21 cellular contexts compared by ENCODE assay signal in the genomic region with DNA sequence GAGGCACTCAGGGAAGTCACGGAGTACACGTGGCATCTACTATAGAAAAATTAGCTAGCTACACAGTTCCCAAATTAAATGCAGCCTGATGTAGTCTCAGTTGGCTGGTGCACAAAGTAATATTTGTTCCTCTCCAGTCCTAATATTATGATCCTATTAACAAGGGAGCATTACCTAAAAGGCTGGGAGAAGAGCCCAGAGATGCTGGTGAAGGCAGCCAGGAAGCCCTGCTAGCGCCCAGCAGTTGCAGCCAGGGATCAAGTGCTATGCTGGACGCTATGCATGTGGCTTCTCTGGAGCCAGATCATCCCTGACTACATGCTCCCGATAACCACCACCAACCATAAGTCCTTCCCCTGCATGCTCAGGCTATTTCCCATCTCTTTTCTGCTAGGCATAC.
DNase-seq lines count a peak whose midpoint lies in the region; ATAC-seq and TF ChIP-seq lines count a peak whose summit lies in the region.
"Had no signal": no experiment of that assay in that cellular context is flagged by ENCODE, and none has a peak within 500 bp of the region (broad histone marks: within the 10 kb centered on the region; RNA-seq: fewer than 3 reads in every experiment).

No MANE protein-coding gene starts in this region.

- no peak for TF ChIP-seq CTCF in LNCaP clone FGC (IDR thresholded peaks at IDR 0.05; ENCODE audit: control insufficient read depth, extremely low read depth, insufficient read depth)
- no peak for TF ChIP-seq CTCF in VCaP (conservative IDR thresholded peaks at IDR 0.05)
- no peak for TF ChIP-seq CTCF in Caco-2 (IDR thresholded peaks at IDR 0.05; ENCODE audit: insufficient read depth in 1 of 2, low read depth in 1 of 2, low read length in 1 of 2, severe bottlenecking in 1 of 2, unreplicated experiment in 1 of 2)

- no peaks in the 10 kb centered on the region for H3K4me1 ChIP-seq in Caco-2
- H3K4me1 ChIP-seq: BE2C had no signal

- H3K4me3 ChIP-seq in LNCaP clone FGC (ENCODE audit: low read depth, low read length): no peak overlapping the region
- no peak overlapping the region for H3K4me3 ChIP-seq in Caco-2 (ENCODE audit: low read depth, low read length)
- H3K4me3 ChIP-seq: BLaER1 had no signal

- no peaks in the 10 kb centered on the region for H3K9me3 Mint-ChIP-seq in Caco-2 (ENCODE audit: unreplicated experiment)

- no peak overlapping the region for H3K4me3 Mint-ChIP-seq in Caco-2 (ENCODE audit: unreplicated experiment)
- H3K4me3 Mint-ChIP-seq: CD14-positive monocyte; CD4-positive, alpha-beta memory T cell; CD4-positive, CD25-positive, alpha-beta regulatory T cell; CD8-positive, alpha-beta memory T cell had no signal

- H3K36me3 ChIP-seq in Caco-2 (ENCODE audit: control insufficient read depth, insufficient read depth, low read length): no peaks in the 10 kb centered on the region
- H3K36me3 ChIP-seq: BE2C, BLaER1 had no signal

- peak; percentile 79 for ATAC-seq in Right ventricle myocardium superior (ENCODE audit: poor library complexity)
- no peak for ATAC-seq in left cardiac atrium
- peak; percentile 66 for ATAC-seq in sciatic nerve
- ATAC-seq in HG03135 (IDR thresholded peaks at IDR 0.05; ENCODE audit: unreplicated experiment): no peak

- no peaks in the 10 kb centered on the region for H3K4me1 Mint-ChIP-seq in Caco-2 (ENCODE audit: low read depth, unreplicated experiment)
- H3K4me1 Mint-ChIP-seq: CD14-positive monocyte; CD4-positive, alpha-beta memory T cell; CD4-positive, CD25-positive, alpha-beta regulatory T cell; CD8-positive, alpha-beta memory T cell had no signal

- intact Hi-C loops in Right ventricle myocardium superior (cut with DNase I) (no loop called here), left cardiac atrium (cut with DNase I) (no loop called here), sciatic nerve (cut with DNase I) (no loop called here), Caco-2 (cut with micrococcal nuclease; ENCODE audit: unreplicated experiment) (no loop called here)

- CTCF ChIA-PET in Caco-2 (lab: Charles Lee): no interaction called here

- DNase-seq in Right ventricle myocardium superior: peak; percentile 51
- no peak for DNase-seq in left cardiac atrium
- DNase-seq in LNCaP clone FGC (ENCODE audit: low read depth): peak; percentile 69
- no peak for DNase-seq in sciatic nerve (ENCODE audit: low spot score)
- DNase-seq in Caco-2: no peak
- no peak for DNase-seq in activated CD4-positive, alpha-beta T cell treated with anti-CD3 and anti-CD28 coated beads for 4 hours
- DNase-seq: 8988T; ACHN; BE2C; C1 segment of cervical spinal cord; Calu3; CD4-positive, alpha-beta memory T cell; CD4-positive, CD25-positive, alpha-beta regulatory T cell; CD8-positive, alpha-beta memory T cell; COR-L47; DMS79 treated with DMSO at 0.1 percent for 48 hours; GF-D8 had no signal

- peak overlapping the region; percentile 64 for H3K27ac ChIP-seq in VCaP
- H3K27ac ChIP-seq: BLaER1 had no signal

- no TSS peak for BruUV-seq in Caco-2 (replicated peaks; lab: Mats Ljungman, UMichigan)

- H3K27me3 ChIP-seq in Caco-2 (replicated peaks; ENCODE audit: control insufficient read depth, insufficient read depth, low read length): no peaks in the 10 kb centered on the region
- H3K27me3 ChIP-seq: BLaER1 had no signal

- H3K27me3 Mint-ChIP-seq in Caco-2 (ENCODE audit: insufficient read depth, unreplicated experiment): peaks cover 10% of the 10 kb centered on the region

- POLR2A ChIA-PET in Caco-2 (lab: Charles Lee): no interaction called here

- H3K27ac Mint-ChIP-seq in Caco-2 (ENCODE audit: unreplicated experiment): no peak overlapping the region
- H3K27ac Mint-ChIP-seq: CD14-positive monocyte; CD4-positive, alpha-beta memory T cell; CD4-positive, CD25-positive, alpha-beta regulatory T cell; CD8-positive, alpha-beta memory T cell had no signal

- no peaks in the 10 kb centered on the region for H3K36me3 Mint-ChIP-seq in Caco-2 (ENCODE audit: insufficient read depth, unreplicated experiment)
- H3K36me3 Mint-ChIP-seq: CD14-positive monocyte; CD4-positive, alpha-beta memory T cell; CD4-positive, CD25-positive, alpha-beta regulatory T cell; CD8-positive, alpha-beta memory T cell had no signal

- peaks cover 8% of the 10 kb centered on the region; the same call in 1 of the 2 replicates for H3K9me3 ChIP-seq in Caco-2
- H3K9me3 ChIP-seq: BE2C had no signal

Comparison
In these comparisons a context has a peak if more than half of its experiments do, and no peak if none do; other contexts are left out.
1. ATAC-seq: peak in Right ventricle myocardium superior (single experiment) and sciatic nerve (single experiment); none in left cardiac atrium (0 of 2) and HG03135 (single experiment).
2. DNase-seq: peak in Right ventricle myocardium superior (single experiment) and LNCaP clone FGC (single experiment); none in left cardiac atrium (single experiment), sciatic nerve (single experiment), Caco-2 (0 of 2) and activated CD4-positive, alpha-beta T cell treated with anti-CD3 and anti-CD28 coated beads for 4 hours (0 of 2).